11 cellular contexts compared by ENCODE assay signal in genomic region chr2:143282684-143283083, GRCh38.
DNase-seq lines count a peak whose midpoint lies in the region; ATAC-seq, FAIRE-seq and TF ChIP-seq lines count a peak whose summit lies in the region.
"Had no signal": no experiment of that assay in that cellular context is flagged by ENCODE, and none has a peak within 500 bp of the region (broad histone marks: within the 10 kb centered on the region; RNA-seq: fewer than 3 reads in every experiment).

No MANE protein-coding gene starts in this region.

- dilution Hi-C loops in keratinocyte (cut with MboI; ENCODE audit: extremely low pct_ligation_motif_present, low sequenced_read_pairs): no loop called here

- no peak overlapping the region for H2AFZ ChIP-seq in keratinocyte (ENCODE audit: control insufficient read depth, low read length)

- no peaks in the 10 kb centered on the region for H3K9me3 Mint-ChIP-seq in CD4-positive, alpha-beta T cell
- no peaks in the 10 kb centered on the region for H3K9me3 Mint-ChIP-seq in activated CD4-positive, alpha-beta memory T cell treated with anti-CD3 and anti-CD28 coated beads for 36 hours

- no peak for ATAC-seq in CD4-positive, alpha-beta T cell (ENCODE audit: poor library complexity)
- no peak for ATAC-seq in GM19463 (IDR thresholded peaks at IDR 0.05; ENCODE audit: unreplicated experiment)
- no peak for ATAC-seq in GM18909 (IDR thresholded peaks at IDR 0.05; ENCODE audit: poor library complexity, unreplicated experiment)
- ATAC-seq: heart right ventricle had no signal

- H4K20me1 ChIP-seq in keratinocyte (ENCODE audit: control insufficient read depth, extremely low read depth, insufficient read depth, low read length): no peaks in the 10 kb centered on the region

- CTCF ChIA-PET in CD4-positive, alpha-beta T cell (lab: Charles Lee): interaction anchor here (0.7 kb wide), 1 partner anchor 10 kb away, joined by 3 read pairs; no protein-coding TSS in a partner anchor
- CTCF ChIA-PET in activated CD4-positive, alpha-beta memory T cell treated with anti-CD3 and anti-CD28 coated beads for 36 hours (lab: Charles Lee): interaction anchor here (1.3 to 9.3 kb wide), 6 partner anchors 10 to 171 kb away, joined by 3 to 71 read pairs (median 26); no protein-coding TSS in a partner anchor

- peak overlapping the region; percentile 4 for H3K27ac Mint-ChIP-seq in CD4-positive, alpha-beta T cell
- no peak overlapping the region for H3K27ac Mint-ChIP-seq in activated CD4-positive, alpha-beta memory T cell treated with anti-CD3 and anti-CD28 coated beads for 36 hours

- peaks cover 35% of the 10 kb centered on the region for H3K36me3 Mint-ChIP-seq in CD4-positive, alpha-beta T cell (ENCODE audit: low read depth)
- H3K36me3 Mint-ChIP-seq in activated CD4-positive, alpha-beta memory T cell treated with anti-CD3 and anti-CD28 coated beads for 36 hours: peaks cover 2% of the 10 kb centered on the region

- H3K79me2 ChIP-seq in keratinocyte (ENCODE audit: control insufficient read depth, insufficient read depth, low read length): no peaks in the 10 kb centered on the region

- H3K9me3 ChIP-seq in CD4-positive, alpha-beta T cell (ENCODE audit: control insufficient read depth, low read length): no peaks in the 10 kb centered on the region
- H3K9me3 ChIP-seq in keratinocyte (ENCODE audit: control insufficient read depth, low read depth, low read length): no peaks in the 10 kb centered on the region
- H3K9me3 ChIP-seq: ascending aorta, heart right ventricle had no signal

- no peaks in the 10 kb centered on the region for H3K27me3 ChIP-seq in CD4-positive, alpha-beta T cell (ENCODE audit: control insufficient read depth, insufficient read depth, low read length)
- H3K27me3 ChIP-seq in keratinocyte (ENCODE audit: control insufficient read depth, extremely low read depth, insufficient read depth, low read length): no peaks in the 10 kb centered on the region
- H3K27me3 ChIP-seq: ascending aorta, heart right ventricle had no signal

- H3K4me1 ChIP-seq in keratinocyte (ENCODE audit: control insufficient read depth, extremely low read depth, insufficient read depth, low read length): no peaks in the 10 kb centered on the region
- H3K4me1 ChIP-seq: ascending aorta had no signal

- POLR2A ChIA-PET in CD4-positive, alpha-beta T cell (lab: Charles Lee): no interaction called here
- POLR2A ChIA-PET in activated CD4-positive, alpha-beta memory T cell treated with anti-CD3 and anti-CD28 coated beads for 36 hours (lab: Charles Lee): no interaction called here

- no peak overlapping the region for H3K4me3 Mint-ChIP-seq in CD4-positive, alpha-beta T cell
- H3K4me3 Mint-ChIP-seq in activated CD4-positive, alpha-beta memory T cell treated with anti-CD3 and anti-CD28 coated beads for 36 hours: no peak overlapping the region

- peak in 1 of 10 experiments; percentile 3 for DNase-seq in CD4-positive, alpha-beta T cell
- no peak for DNase-seq in GM20000 (ENCODE audit: low spot score)
- peak; percentile 48 for DNase-seq in activated CD4-positive, alpha-beta memory T cell treated with anti-CD3 and anti-CD28 coated beads for 36 hours
- no peak for DNase-seq in keratinocyte (ENCODE audit: low read depth, low spot score)
- no peak for DNase-seq in cerebellum (ENCODE audit: low spot score)
- no peak for DNase-seq in NCI-H2081 treated with DMSO at 0.1 percent for 48 hours (lab: John Stamatoyannopoulos, UW)
- DNase-seq: heart right ventricle, T-helper 2 cell had no signal

- intact Hi-C loops in CD4-positive, alpha-beta T cell (cut with DNase I, micrococcal nuclease): no loop called here
- intact Hi-C loops in activated CD4-positive, alpha-beta memory T cell treated with anti-CD3 and anti-CD28 coated beads for 36 hours (cut with micrococcal nuclease): no loop called here

- TF ChIP-seq CTCF in CD4-positive, alpha-beta T cell (IDR thresholded peaks at IDR 0.05): peak; percentile 22
- TF ChIP-seq CTCF in GM20000 (IDR thresholded peaks at IDR 0.05; ENCODE audit: extremely low read depth, missing control alignments) (peak; percentile 7), keratinocyte (optimal IDR thresholded peaks at IDR 0.05 in 1 of 3, IDR thresholded peaks at IDR 0.05 in 1 of 3, conservative IDR thresholded peaks at IDR 0.05 in 1 of 3; ENCODE audit: extremely low read depth in 1 of 3, insufficient read depth in 2 of 3, low read length in 3 of 3) (peak in 2 of 3 experiments; percentile 19 to 38)

- no peak overlapping the region for H3K27ac ChIP-seq in CD4-positive, alpha-beta T cell (ENCODE audit: low read depth, low read length)
- H3K27ac ChIP-seq in keratinocyte (ENCODE audit: control insufficient read depth, insufficient read depth, low read length): no peak overlapping the region
- H3K27ac ChIP-seq: ascending aorta, heart right ventricle had no signal

- no peaks in the 10 kb centered on the region for H3K36me3 ChIP-seq in keratinocyte (ENCODE audit: control insufficient read depth in 2 of 2, extremely low read depth in 1 of 2, insufficient read depth in 2 of 2, low read length in 2 of 2)
- H3K36me3 ChIP-seq: ascending aorta, heart right ventricle had no signal

- no peaks in the 10 kb centered on the region for H3K9me1 ChIP-seq in keratinocyte (ENCODE audit: control insufficient read depth, extremely low read depth, insufficient read depth, low read length)

- no peaks in the 10 kb centered on the region for H3K27me3 Mint-ChIP-seq in CD4-positive, alpha-beta T cell
- H3K27me3 Mint-ChIP-seq in activated CD4-positive, alpha-beta memory T cell treated with anti-CD3 and anti-CD28 coated beads for 36 hours: no peaks in the 10 kb centered on the region

- H3K4me2 ChIP-seq in keratinocyte (ENCODE audit: control insufficient read depth, extremely low read depth, insufficient read depth, low read depth, low read length): no peak overlapping the region

- no peak overlapping the region for H3K9ac ChIP-seq in keratinocyte (ENCODE audit: control insufficient read depth, extremely low read depth, insufficient read depth, low read length)

- H3K4me3 ChIP-seq in keratinocyte (ENCODE audit: control insufficient read depth in 2 of 3, extremely low read depth in 1 of 3, insufficient read depth in 2 of 3, low read depth in 1 of 3, low read length in 3 of 3): no peak overlapping the region
- H3K4me3 ChIP-seq: ascending aorta, heart right ventricle had no signal

- FAIRE-seq in keratinocyte (lab: Jason Lieb, UNC): no peak

- peaks cover 72% of the 10 kb centered on the region for H3K4me1 Mint-ChIP-seq in CD4-positive, alpha-beta T cell (ENCODE audit: low read depth)
- H3K4me1 Mint-ChIP-seq in activated CD4-positive, alpha-beta memory T cell treated with anti-CD3 and anti-CD28 coated beads for 36 hours (ENCODE audit: low read depth): peaks cover 54% of the 10 kb centered on the region
